ENCODE assay signal across 8 cellular contexts in the genomic region with DNA sequence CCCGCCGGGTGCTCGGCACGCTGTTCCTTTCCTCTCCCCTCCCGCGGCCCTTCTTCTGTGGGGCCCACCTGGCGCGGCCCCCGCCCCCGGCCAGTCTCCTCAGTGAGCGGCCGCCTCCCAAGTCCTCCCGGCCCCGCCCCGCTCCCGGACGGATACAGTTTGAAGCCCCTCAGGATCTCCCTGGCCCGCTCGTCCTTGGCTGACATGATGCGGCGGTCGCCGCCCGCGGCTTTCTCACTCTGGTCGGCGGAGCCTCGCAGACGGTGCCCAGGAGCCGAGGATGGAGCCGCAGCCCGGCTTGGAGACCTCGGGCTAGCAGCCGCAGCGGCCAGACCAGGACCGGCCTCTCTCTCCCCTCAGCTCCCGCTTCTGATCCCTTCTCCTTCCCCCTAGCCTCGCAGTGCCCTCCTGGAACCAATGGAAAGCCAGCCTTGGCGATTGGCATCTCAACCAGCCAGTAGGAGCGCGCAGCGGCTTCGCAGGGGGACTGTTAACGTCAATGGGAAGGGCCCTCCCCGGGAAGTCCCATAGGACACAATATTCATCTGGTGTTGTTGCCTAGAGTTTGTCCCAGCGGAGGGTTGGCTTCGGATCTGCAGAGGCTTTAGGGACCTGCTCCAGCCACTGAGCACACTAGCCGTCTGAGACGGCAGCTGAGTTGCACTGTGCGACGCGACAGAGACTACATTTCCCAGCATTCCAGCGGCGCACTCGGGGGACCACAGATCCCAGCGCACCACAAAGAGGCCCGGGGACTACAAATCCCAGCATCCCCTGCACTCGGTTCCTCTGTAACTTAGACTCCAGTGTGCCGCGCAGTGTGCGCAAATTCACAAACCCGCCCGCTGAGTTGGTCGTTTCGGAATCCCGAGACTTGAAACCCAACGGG. TPM values are rescaled to one million over a fixed set of nuclear protein-coding genes. Genes with fewer than 3 reads are reported as not detected.
A peak's percentile ranks its signal among the peaks of the same experiment; 100 is the strongest.
DNase-seq lines count a peak whose midpoint lies in the region; ATAC-seq and FAIRE-seq lines count a peak whose summit lies in the region.

A gene (minus strand): TSS at position 374 of the 889 bp plus-strand sequence. CDS start 168 bp downstream, at position 206.

- no peaks in the 10 kb centered on the region for H3K27me3 Mint-ChIP-seq in activated T-cell treated with anti-CD3 and anti-CD28 coated beads, Interleukin-2, amount 50 U/mL, for 72 hours (ENCODE audit: low read depth)

- peaks cover 61% of the 10 kb centered on the region for H3K4me1 Mint-ChIP-seq in activated T-cell treated with anti-CD3 and anti-CD28 coated beads, Interleukin-2, amount 50 U/mL, for 72 hours (ENCODE audit: low read depth)

- peak; percentile 76 for FAIRE-seq in RCC 7860 (lab: Jason Lieb, UNC)

- peaks cover 15% of the 10 kb centered on the region; the same call in 1 of the 2 replicates for H3K36me3 ChIP-seq in KOPT-K1 (ENCODE audit: insufficient read depth, low read length)
- H3K36me3 ChIP-seq in muscle layer of colon (ENCODE audit: insufficient read depth, low read length) = no peaks in the 10 kb centered on the region

- ATAC-seq in GM21786 (IDR thresholded peaks at IDR 0.05; ENCODE audit: unreplicated experiment) (peak; percentile 92), esophagus mucosa (peak; percentile 95)
- peak; percentile 92 for ATAC-seq in activated T-cell treated with anti-CD3 and anti-CD28 coated beads, Interleukin-2, amount 50 U/mL, for 72 hours (replicated peaks in 1 of 2)

- peaks cover 36% of the 10 kb centered on the region for H3K4me1 ChIP-seq in muscle layer of colon (ENCODE audit: insufficient read depth, low read length)

- H3K27me3 ChIP-seq in muscle layer of colon (ENCODE audit: control insufficient read depth in 1 of 2, insufficient read depth in 2 of 2, low read length in 2 of 2) = no peaks in the 10 kb centered on the region

- H3K9me3 ChIP-seq in KOPT-K1 (ENCODE audit: insufficient read depth, low read length, poor library complexity, severe bottlenecking) (no peaks in the 10 kb centered on the region), muscle layer of colon (ENCODE audit: low read length) (no peaks in the 10 kb centered on the region)

- H3K9ac ChIP-seq in muscle layer of colon (ENCODE audit: low read length) = peak within 1 kb of the TSS; percentile 50

- peak within 1 kb of the TSS; percentile 88 to 100 for H3K4me3 Mint-ChIP-seq in activated T-cell treated with anti-CD3 and anti-CD28 coated beads, Interleukin-2, amount 50 U/mL, for 72 hours

- H3K27ac ChIP-seq in KOPT-K1 (ENCODE audit: low read depth, low read length, poor library complexity, severe bottlenecking) = peak within 1 kb of the TSS; percentile 66
- peak within 1 kb of the TSS; percentile 83 for H3K27ac ChIP-seq in muscle layer of colon (ENCODE audit: low read depth, low read length)

- H3K36me3 Mint-ChIP-seq in activated T-cell treated with anti-CD3 and anti-CD28 coated beads, Interleukin-2, amount 50 U/mL, for 72 hours (ENCODE audit: insufficient read depth in 2 of 2) = peaks cover 6 to 13% of the 10 kb centered on the region in 2 donors

- H3K27ac Mint-ChIP-seq in activated T-cell treated with anti-CD3 and anti-CD28 coated beads, Interleukin-2, amount 50 U/mL, for 72 hours = peak within 1 kb of the TSS; percentile 86

- no peaks in the 10 kb centered on the region for H3K9me3 Mint-ChIP-seq in activated T-cell treated with anti-CD3 and anti-CD28 coated beads, Interleukin-2, amount 50 U/mL, for 72 hours

- DNase-seq in DMS79 (lab: John Stamatoyannopoulos, UW) = peak; percentile 93
- peak; percentile 91 for DNase-seq in RCC 7860 (ENCODE audit: low spot score)
- DNase-seq in activated T-cell treated with anti-CD3 and anti-CD28 coated beads, Interleukin-2, amount 50 U/mL, for 72 hours = peak; percentile 98
- DNase-seq in stimulated activated CD8-positive, alpha-beta memory T cell treated with anti-CD3 and anti-CD28 coated beads, Interleukin-7, amount 100 ng/mL, for 24 hours (ENCODE audit: low read depth) = peak; percentile 97

- peak within 1 kb of the TSS; percentile 34 to 82 for H3K4me3 ChIP-seq in muscle layer of colon (ENCODE audit: low read depth in 1 of 2, low read length in 2 of 2)

RNA-seq across cellular contexts. Expression of the gene that starts here (rescaled TPM):
- 10 to 100 TPM; 37.8 to 45.0 TPM for total RNA-seq in activated T-cell treated with anti-CD3 and anti-CD28 coated beads, Interleukin-2, amount 50 U/mL, for 72 hours
- total RNA-seq in esophagus mucosa = 18.5 TPM

Comparison
In these comparisons a context has a peak if more than half of its experiments do, and no peak if none do; other contexts are left out.
1. Peak in every context shown above with its lines: DNase-seq, ATAC-seq, H3K4me3 ChIP-seq and H3K27ac ChIP-seq.